8 cellular contexts compared by ENCODE assay signal in genomic region chr16:4309833-4310266, GRCh38. TPM values are rescaled to one million over a fixed set of nuclear protein-coding genes. Genes with fewer than 3 reads are reported as not detected.
DNase-seq lines count a peak whose midpoint lies in the region; ATAC-seq and TF ChIP-seq lines count a peak whose summit lies in the region.

No MANE protein-coding gene starts in this region.

- CTCF ChIA-PET in activated CD4-positive, alpha-beta memory T cell treated with anti-CD3 and anti-CD28 coated beads for 36 hours (lab: Charles Lee), result interaction anchor here (0.7 to 4.2 kb wide), 15 partner anchors 9 to 93 kb away, joined by 3 to 19 read pairs (median 3); partner anchors contain the start of gene TFAP4

- ATAC-seq in HG02884 (IDR thresholded peaks at IDR 0.05; ENCODE audit: unreplicated experiment), result no peak

- intact Hi-C loops in activated CD4-positive, alpha-beta memory T cell treated with anti-CD3 and anti-CD28 coated beads for 36 hours (cut with micrococcal nuclease), result loop anchor here (5.0 kb wide), 1 partner anchor 107 kb away; the partner anchor contains the start of gene CORO7

- DNase-seq in ELR (ENCODE audit: low read depth) (peak; percentile 82), NCI-H1092 treated with DMSO at 0.1 percent for 48 hours (lab: John Stamatoyannopoulos, UW) (peak; percentile 44), epithelial cell of esophagus (ENCODE audit: low read depth) (peak; percentile 58), myocyte (ENCODE audit: low read depth) (peak; percentile 45), Ammon's horn (ENCODE audit: low spot score) (no peak), DMS79 (lab: John Stamatoyannopoulos, UW) (no peak)
- peak; percentile 76 for DNase-seq in activated CD4-positive, alpha-beta memory T cell treated with anti-CD3 and anti-CD28 coated beads for 36 hours

- H3K27me3 Mint-ChIP-seq in activated CD4-positive, alpha-beta memory T cell treated with anti-CD3 and anti-CD28 coated beads for 36 hours, result peaks cover 11% of the 10 kb centered on the region

- peaks cover 9% of the 10 kb centered on the region for H3K36me3 Mint-ChIP-seq in activated CD4-positive, alpha-beta memory T cell treated with anti-CD3 and anti-CD28 coated beads for 36 hours

- no peaks in the 10 kb centered on the region for H3K9me3 Mint-ChIP-seq in activated CD4-positive, alpha-beta memory T cell treated with anti-CD3 and anti-CD28 coated beads for 36 hours

- no peak overlapping the region for H3K4me3 Mint-ChIP-seq in activated CD4-positive, alpha-beta memory T cell treated with anti-CD3 and anti-CD28 coated beads for 36 hours

- H3K27ac Mint-ChIP-seq in activated CD4-positive, alpha-beta memory T cell treated with anti-CD3 and anti-CD28 coated beads for 36 hours, result no peak overlapping the region

- TF ChIP-seq CTCF in epithelial cell of esophagus (IDR thresholded peaks at IDR 0.05; ENCODE audit: insufficient read depth, low read depth, low read length, missing control alignments), result peak; percentile 55

- POLR2A ChIA-PET in activated CD4-positive, alpha-beta memory T cell treated with anti-CD3 and anti-CD28 coated beads for 36 hours (lab: Charles Lee), result no interaction called here

- H3K4me3 ChIP-seq in epithelial cell of esophagus (ENCODE audit: low read length), result no peak overlapping the region

- H3K4me1 Mint-ChIP-seq in activated CD4-positive, alpha-beta memory T cell treated with anti-CD3 and anti-CD28 coated beads for 36 hours (ENCODE audit: low read depth), result peaks cover 36% of the 10 kb centered on the region

RNA-seq across cellular contexts. Expression of gene GLIS2, which starts 6.0 kb away (rescaled TPM):
- total RNA-seq in activated CD4-positive, alpha-beta memory T cell treated with anti-CD3 and anti-CD28 coated beads for 36 hours, result under 1 TPM; 0.52 to 0.68 TPM
- total RNA-seq in myocyte, result 3.3 and 4.5 TPM in 2 replicates
- 65.6 TPM for polyA plus RNA-seq in myocyte (2012)

RNA-seq across cellular contexts. Expression of gene TFAP4, which starts 37.0 kb away (rescaled TPM):
- total RNA-seq in activated CD4-positive, alpha-beta memory T cell treated with anti-CD3 and anti-CD28 coated beads for 36 hours, result 10 to 100 TPM; 24.5 to 24.7 TPM
- 4.4 and 5.0 TPM in 2 replicates for total RNA-seq in myocyte
- polyA plus RNA-seq in myocyte (2012), result 3.5 TPM

RNA-seq across cellular contexts. Expression of gene PAM16, which starts 41.3 kb away (rescaled TPM):
- 10 to 100 TPM; 52.8 to 63.4 TPM for total RNA-seq in activated CD4-positive, alpha-beta memory T cell treated with anti-CD3 and anti-CD28 coated beads for 36 hours
- 28.4 and 50.7 TPM in 2 replicates for total RNA-seq in myocyte
- 47.6 TPM for polyA plus RNA-seq in myocyte (2012)

Comparison
In these comparisons a context has a peak if more than half of its experiments do, and no peak if none do; other contexts are left out.
1. DNase-seq: peak in ELR (single experiment), NCI-H1092 treated with DMSO at 0.1 percent for 48 hours (single experiment), activated CD4-positive, alpha-beta memory T cell treated with anti-CD3 and anti-CD28 coated beads for 36 hours (single experiment), epithelial cell of esophagus (single experiment) and myocyte (single experiment); none in Ammon's horn (single experiment) and DMS79 (single experiment).